Comparison of ENCODE assay signal across 1 cellular context in the genomic region with DNA sequence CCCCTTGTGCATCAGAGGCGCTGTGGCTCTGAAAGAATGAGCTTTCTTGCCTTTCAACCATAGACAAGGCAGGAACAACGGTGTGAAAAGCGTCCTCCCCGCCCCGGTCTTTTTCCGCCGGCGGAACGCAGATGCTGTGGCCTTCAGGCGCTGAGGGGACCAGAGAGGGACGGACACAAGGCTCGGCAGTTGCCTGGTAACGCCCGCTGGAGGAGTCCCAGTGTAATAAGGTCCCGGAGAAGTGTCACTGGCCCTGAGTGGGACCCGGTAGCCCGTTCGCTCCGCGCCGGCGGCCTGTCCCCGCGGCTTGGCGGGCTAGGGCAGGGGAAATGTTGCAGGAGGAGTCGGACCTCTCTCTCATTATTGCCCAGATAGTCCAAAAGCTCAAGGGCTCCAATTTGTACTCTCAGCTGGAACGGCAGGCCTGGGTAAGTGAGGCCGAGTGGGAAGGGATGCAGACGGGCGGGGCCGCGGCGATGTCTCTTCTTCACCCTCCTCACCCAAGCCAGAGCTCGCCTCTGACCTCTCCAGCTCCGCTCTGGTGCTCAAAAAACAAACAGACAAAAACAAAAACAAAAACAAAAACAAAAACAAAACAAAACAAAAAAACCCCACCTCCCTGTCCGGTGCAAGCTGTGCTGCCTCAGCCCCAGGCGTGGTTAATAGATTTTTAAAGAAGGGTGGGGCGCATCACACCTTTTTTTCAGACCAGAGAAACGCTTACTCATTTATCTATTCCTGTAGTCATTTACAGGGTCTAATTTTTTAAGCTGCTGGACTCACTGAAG.
TF ChIP-seq lines count a peak whose summit lies in the region.

A gene with protein sequence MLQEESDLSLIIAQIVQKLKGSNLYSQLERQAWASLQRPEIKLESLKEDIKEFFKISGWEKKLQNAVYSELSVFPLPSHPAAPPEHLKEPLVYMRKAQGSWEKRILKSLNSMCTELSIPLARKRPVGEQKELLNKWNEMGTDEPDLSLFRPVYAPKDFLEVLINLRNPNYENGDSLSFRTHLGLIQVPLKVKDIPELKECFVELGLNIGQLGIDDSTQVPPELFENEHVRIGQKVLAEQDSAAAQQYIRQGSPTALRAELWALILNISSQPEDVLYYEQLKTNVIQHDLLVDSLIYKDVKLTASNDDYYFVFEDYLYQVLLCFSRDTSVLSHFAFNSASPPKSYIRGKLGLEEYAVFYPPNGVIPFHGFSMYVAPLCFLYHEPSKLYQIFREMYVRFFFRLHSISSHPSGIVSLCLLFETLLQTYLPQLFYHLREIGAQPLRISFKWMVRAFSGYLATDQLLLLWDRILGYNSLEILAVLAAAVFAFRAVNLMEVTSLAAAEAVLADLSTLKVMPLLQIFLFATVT (plus strand): TSS at position 220 of the 788 bp plus-strand sequence. CDS start 110 bp downstream, at position 330.

TF ChIP-seq in HEK293, 187 proteins besides CTCF, POLR2A, EP300 and RAD21 (continued from another document and continues in another):
- TF ChIP-seq, protein P1, sequence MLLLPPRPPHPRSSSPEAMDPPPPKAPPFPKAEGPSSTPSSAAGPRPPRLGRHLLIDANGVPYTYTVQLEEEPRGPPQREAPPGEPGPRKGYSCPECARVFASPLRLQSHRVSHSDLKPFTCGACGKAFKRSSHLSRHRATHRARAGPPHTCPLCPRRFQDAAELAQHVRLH (tag by site-specific recombination; IDR thresholded peaks at IDR 0.05): peak; percentile 89; the same call in 1 of the 2 replicates
- TF ChIP-seq, protein P2, sequence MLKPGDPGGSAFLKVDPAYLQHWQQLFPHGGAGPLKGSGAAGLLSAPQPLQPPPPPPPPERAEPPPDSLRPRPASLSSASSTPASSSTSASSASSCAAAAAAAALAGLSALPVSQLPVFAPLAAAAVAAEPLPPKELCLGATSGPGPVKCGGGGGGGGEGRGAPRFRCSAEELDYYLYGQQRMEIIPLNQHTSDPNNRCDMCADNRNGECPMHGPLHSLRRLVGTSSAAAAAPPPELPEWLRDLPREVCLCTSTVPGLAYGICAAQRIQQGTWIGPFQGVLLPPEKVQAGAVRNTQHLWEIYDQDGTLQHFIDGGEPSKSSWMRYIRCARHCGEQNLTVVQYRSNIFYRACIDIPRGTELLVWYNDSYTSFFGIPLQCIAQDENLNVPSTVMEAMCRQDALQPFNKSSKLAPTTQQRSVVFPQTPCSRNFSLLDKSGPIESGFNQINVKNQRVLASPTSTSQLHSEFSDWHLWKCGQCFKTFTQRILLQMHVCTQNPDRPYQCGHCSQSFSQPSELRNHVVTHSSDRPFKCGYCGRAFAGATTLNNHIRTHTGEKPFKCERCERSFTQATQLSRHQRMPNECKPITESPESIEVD (tag by site-specific recombination; IDR thresholded peaks at IDR 0.05): no peak
- peak; percentile 89 for TF ChIP-seq ZNF391 (tag by site-specific recombination; IDR thresholded peaks at IDR 0.05; ENCODE audit: borderline replicate concordance, low read depth)
- no peak for TF ChIP-seq ZNF132 (tag by site-specific recombination; IDR thresholded peaks at IDR 0.05; ENCODE audit: borderline replicate concordance)
- TF ChIP-seq, protein P3, sequence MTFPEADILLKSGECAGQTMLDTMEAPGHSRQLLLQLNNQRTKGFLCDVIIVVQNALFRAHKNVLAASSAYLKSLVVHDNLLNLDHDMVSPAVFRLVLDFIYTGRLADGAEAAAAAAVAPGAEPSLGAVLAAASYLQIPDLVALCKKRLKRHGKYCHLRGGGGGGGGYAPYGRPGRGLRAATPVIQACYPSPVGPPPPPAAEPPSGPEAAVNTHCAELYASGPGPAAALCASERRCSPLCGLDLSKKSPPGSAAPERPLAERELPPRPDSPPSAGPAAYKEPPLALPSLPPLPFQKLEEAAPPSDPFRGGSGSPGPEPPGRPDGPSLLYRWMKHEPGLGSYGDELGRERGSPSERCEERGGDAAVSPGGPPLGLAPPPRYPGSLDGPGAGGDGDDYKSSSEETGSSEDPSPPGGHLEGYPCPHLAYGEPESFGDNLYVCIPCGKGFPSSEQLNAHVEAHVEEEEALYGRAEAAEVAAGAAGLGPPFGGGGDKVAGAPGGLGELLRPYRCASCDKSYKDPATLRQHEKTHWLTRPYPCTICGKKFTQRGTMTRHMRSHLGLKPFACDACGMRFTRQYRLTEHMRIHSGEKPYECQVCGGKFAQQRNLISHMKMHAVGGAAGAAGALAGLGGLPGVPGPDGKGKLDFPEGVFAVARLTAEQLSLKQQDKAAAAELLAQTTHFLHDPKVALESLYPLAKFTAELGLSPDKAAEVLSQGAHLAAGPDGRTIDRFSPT (tag by site-specific recombination; IDR thresholded peaks at IDR 0.05): no peak
- TF ChIP-seq, protein P4, sequence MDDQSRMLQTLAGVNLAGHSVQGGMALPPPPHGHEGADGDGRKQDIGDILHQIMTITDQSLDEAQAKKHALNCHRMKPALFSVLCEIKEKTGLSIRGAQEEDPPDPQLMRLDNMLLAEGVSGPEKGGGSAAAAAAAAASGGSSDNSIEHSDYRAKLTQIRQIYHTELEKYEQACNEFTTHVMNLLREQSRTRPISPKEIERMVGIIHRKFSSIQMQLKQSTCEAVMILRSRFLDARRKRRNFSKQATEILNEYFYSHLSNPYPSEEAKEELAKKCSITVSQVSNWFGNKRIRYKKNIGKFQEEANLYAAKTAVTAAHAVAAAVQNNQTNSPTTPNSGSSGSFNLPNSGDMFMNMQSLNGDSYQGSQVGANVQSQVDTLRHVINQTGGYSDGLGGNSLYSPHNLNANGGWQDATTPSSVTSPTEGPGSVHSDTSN (CRISPR knock-in tag; IDR thresholded peaks at IDR 0.05): peak; percentile 70; the same call in 1 of the 2 replicates
- TF ChIP-seq ZNF664 (tag by site-specific recombination; IDR thresholded peaks at IDR 0.05): no peak
- TF ChIP-seq, protein P5, sequence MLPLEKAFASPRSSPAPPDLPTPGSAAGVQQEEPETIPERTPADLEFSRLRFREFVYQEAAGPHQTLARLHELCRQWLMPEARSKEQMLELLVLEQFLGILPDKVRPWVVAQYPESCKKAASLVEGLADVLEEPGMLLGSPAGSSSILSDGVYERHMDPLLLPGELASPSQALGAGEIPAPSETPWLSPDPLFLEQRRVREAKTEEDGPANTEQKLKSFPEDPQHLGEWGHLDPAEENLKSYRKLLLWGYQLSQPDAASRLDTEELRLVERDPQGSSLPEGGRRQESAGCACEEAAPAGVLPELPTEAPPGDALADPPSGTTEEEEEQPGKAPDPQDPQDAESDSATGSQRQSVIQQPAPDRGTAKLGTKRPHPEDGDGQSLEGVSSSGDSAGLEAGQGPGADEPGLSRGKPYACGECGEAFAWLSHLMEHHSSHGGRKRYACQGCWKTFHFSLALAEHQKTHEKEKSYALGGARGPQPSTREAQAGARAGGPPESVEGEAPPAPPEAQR (tag by site-specific recombination; IDR thresholded peaks at IDR 0.05): no peak
- TF ChIP-seq, protein P6, sequence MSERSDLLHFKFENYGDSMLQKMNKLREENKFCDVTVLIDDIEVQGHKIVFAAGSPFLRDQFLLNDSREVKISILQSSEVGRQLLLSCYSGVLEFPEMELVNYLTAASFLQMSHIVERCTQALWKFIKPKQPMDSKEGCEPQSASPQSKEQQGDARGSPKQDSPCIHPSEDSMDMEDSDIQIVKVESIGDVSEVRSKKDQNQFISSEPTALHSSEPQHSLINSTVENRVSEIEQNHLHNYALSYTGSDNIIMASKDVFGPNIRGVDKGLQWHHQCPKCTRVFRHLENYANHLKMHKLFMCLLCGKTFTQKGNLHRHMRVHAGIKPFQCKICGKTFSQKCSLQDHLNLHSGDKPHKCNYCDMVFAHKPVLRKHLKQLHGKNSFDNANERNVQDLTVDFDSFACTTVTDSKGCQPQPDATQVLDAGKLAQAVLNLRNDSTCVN (tag by site-specific recombination; optimal IDR thresholded peaks at IDR 0.05): no peak
- no peak for TF ChIP-seq HOXD13 (CRISPR knock-in tag; IDR thresholded peaks at IDR 0.05; ENCODE audit: borderline replicate concordance)
- TF ChIP-seq ZNF37A (tag by site-specific recombination; IDR thresholded peaks at IDR 0.05): peak; percentile 33; the same call in 1 of the 2 replicates
- TF ChIP-seq ZNF623 (tag by site-specific recombination; IDR thresholded peaks at IDR 0.05): no peak
- no peak for TF ChIP-seq ZNF266 (tag by site-specific recombination; IDR thresholded peaks at IDR 0.05; ENCODE audit: low read depth)
- TF ChIP-seq ZNF555 (tag by site-specific recombination; conservative IDR thresholded peaks at IDR 0.05): no peak
- TF ChIP-seq ZNF274 (IDR thresholded peaks at IDR 0.05; ENCODE audit: low read length): no peak
- no peak for TF ChIP-seq ZNF274 (tag by site-specific recombination; IDR thresholded peaks at IDR 0.05; ENCODE audit: borderline replicate concordance)
- TF ChIP-seq, protein P7, sequence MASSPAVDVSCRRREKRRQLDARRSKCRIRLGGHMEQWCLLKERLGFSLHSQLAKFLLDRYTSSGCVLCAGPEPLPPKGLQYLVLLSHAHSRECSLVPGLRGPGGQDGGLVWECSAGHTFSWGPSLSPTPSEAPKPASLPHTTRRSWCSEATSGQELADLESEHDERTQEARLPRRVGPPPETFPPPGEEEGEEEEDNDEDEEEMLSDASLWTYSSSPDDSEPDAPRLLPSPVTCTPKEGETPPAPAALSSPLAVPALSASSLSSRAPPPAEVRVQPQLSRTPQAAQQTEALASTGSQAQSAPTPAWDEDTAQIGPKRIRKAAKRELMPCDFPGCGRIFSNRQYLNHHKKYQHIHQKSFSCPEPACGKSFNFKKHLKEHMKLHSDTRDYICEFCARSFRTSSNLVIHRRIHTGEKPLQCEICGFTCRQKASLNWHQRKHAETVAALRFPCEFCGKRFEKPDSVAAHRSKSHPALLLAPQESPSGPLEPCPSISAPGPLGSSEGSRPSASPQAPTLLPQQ (tag by site-specific recombination; IDR thresholded peaks at IDR 0.05): peak; percentile 96
- TF ChIP-seq KLF9 (tag by site-specific recombination; IDR thresholded peaks at IDR 0.05; ENCODE audit: low read depth): peak; percentile 44; the same call in 1 of the 2 replicates
- TF ChIP-seq, protein P8, sequence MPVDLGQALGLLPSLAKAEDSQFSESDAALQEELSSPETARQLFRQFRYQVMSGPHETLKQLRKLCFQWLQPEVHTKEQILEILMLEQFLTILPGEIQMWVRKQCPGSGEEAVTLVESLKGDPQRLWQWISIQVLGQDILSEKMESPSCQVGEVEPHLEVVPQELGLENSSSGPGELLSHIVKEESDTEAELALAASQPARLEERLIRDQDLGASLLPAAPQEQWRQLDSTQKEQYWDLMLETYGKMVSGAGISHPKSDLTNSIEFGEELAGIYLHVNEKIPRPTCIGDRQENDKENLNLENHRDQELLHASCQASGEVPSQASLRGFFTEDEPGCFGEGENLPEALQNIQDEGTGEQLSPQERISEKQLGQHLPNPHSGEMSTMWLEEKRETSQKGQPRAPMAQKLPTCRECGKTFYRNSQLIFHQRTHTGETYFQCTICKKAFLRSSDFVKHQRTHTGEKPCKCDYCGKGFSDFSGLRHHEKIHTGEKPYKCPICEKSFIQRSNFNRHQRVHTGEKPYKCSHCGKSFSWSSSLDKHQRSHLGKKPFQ (tag by site-specific recombination; IDR thresholded peaks at IDR 0.05): peak; percentile 86
- no peak for TF ChIP-seq ZNF248 (tag by site-specific recombination; IDR thresholded peaks at IDR 0.05)
- TF ChIP-seq ZNF501 (tag by site-specific recombination; IDR thresholded peaks at IDR 0.05): peak; percentile 96
- no peak for TF ChIP-seq ZNF596 (tag by site-specific recombination; IDR thresholded peaks at IDR 0.05)
- TF ChIP-seq, protein P9, sequence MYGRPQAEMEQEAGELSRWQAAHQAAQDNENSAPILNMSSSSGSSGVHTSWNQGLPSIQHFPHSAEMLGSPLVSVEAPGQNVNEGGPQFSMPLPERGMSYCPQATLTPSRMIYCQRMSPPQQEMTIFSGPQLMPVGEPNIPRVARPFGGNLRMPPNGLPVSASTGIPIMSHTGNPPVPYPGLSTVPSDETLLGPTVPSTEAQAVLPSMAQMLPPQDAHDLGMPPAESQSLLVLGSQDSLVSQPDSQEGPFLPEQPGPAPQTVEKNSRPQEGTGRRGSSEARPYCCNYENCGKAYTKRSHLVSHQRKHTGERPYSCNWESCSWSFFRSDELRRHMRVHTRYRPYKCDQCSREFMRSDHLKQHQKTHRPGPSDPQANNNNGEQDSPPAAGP (tag by site-specific recombination; IDR thresholded peaks at IDR 0.05): peak; percentile 82
- TF ChIP-seq ZNF530 (tag by site-specific recombination; IDR thresholded peaks at IDR 0.05; ENCODE audit: low read depth): no peak
- TF ChIP-seq ZNF133 (tag by site-specific recombination; IDR thresholded peaks at IDR 0.05): no peak; the same call in 1 of the 2 replicates
- TF ChIP-seq RBAK (tag by site-specific recombination; IDR thresholded peaks at IDR 0.05): no peak
- TF ChIP-seq, protein P10, sequence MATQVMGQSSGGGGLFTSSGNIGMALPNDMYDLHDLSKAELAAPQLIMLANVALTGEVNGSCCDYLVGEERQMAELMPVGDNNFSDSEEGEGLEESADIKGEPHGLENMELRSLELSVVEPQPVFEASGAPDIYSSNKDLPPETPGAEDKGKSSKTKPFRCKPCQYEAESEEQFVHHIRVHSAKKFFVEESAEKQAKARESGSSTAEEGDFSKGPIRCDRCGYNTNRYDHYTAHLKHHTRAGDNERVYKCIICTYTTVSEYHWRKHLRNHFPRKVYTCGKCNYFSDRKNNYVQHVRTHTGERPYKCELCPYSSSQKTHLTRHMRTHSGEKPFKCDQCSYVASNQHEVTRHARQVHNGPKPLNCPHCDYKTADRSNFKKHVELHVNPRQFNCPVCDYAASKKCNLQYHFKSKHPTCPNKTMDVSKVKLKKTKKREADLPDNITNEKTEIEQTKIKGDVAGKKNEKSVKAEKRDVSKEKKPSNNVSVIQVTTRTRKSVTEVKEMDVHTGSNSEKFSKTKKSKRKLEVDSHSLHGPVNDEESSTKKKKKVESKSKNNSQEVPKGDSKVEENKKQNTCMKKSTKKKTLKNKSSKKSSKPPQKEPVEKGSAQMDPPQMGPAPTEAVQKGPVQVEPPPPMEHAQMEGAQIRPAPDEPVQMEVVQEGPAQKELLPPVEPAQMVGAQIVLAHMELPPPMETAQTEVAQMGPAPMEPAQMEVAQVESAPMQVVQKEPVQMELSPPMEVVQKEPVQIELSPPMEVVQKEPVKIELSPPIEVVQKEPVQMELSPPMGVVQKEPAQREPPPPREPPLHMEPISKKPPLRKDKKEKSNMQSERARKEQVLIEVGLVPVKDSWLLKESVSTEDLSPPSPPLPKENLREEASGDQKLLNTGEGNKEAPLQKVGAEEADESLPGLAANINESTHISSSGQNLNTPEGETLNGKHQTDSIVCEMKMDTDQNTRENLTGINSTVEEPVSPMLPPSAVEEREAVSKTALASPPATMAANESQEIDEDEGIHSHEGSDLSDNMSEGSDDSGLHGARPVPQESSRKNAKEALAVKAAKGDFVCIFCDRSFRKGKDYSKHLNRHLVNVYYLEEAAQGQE (tag by site-specific recombination; IDR thresholded peaks at IDR 0.05): peak; percentile 26; the same call in 1 of the 2 replicates
- peak; percentile 89 for TF ChIP-seq TRIM28 (IDR thresholded peaks at IDR 0.05; ENCODE audit: borderline replicate concordance, low read length)
- peak; percentile 89 for TF ChIP-seq ZEB2 (tag by site-specific recombination; IDR thresholded peaks at IDR 0.05)
- no peak for TF ChIP-seq ZNF521 (tag by site-specific recombination; IDR thresholded peaks at IDR 0.05)
- no peak for TF ChIP-seq ZNF292 (tag by site-specific recombination; IDR thresholded peaks at IDR 0.05; ENCODE audit: borderline replicate concordance, low read depth)
- TF ChIP-seq SP2 (tag by site-specific recombination; IDR thresholded peaks at IDR 0.05): peak; percentile 64
- peak; percentile 56; the same call in 1 of the 2 replicates for TF ChIP-seq ZNF626 (tag by site-specific recombination; IDR thresholded peaks at IDR 0.05)
